ENCODE assay signal across 9 cellular contexts in genomic region chr1:39919545-39919944, GRCh38. TPM values are rescaled to one million over a fixed set of nuclear protein-coding genes. Genes with fewer than 3 reads are reported as not detected.
A peak's percentile ranks its signal among the peaks of the same experiment; 100 is the strongest.
DNase-seq lines count a peak whose midpoint lies in the region; ATAC-seq, FAIRE-seq and TF ChIP-seq lines count a peak whose summit lies in the region.
"Had no signal": no experiment of that assay in that cellular context is flagged by ENCODE, and none has a peak within 500 bp of the region (broad histone marks: within the 10 kb centered on the region; RNA-seq: fewer than 3 reads in every experiment).

No MANE protein-coding gene starts in this region.

- no peaks in the 10 kb centered on the region for H3K9me3 Mint-ChIP-seq in activated T-cell treated with anti-CD3 and anti-CD28 coated beads, Interleukin-2, amount 50 U/mL, for 72 hours

- H3K4me1 ChIP-seq in KMS-11 (ENCODE audit: low read depth, poor library complexity, severe bottlenecking) (no peaks in the 10 kb centered on the region), OCI-LY1 (ENCODE audit: insufficient read depth, low read length, severe bottlenecking) (no peaks in the 10 kb centered on the region), trophoblast cell (ENCODE audit: control insufficient read depth in 1 of 2, insufficient read depth in 2 of 2, low read length in 2 of 2) (no peaks in the 10 kb centered on the region)

- H4K12ac ChIP-seq in trophoblast cell (ENCODE audit: low read depth, low read length): no peak overlapping the region

- H3F3A ChIP-seq in OCI-LY1 (ENCODE audit: insufficient read depth, low read length): no peaks in the 10 kb centered on the region

- H3K79me2 ChIP-seq in KMS-11 (ENCODE audit: insufficient read depth, low read depth) (no peaks in the 10 kb centered on the region), OCI-LY1 (ENCODE audit: insufficient read depth, low read length) (no peaks in the 10 kb centered on the region), trophoblast cell (ENCODE audit: control insufficient read depth, insufficient read depth, low read length, poor library complexity) (no peaks in the 10 kb centered on the region)

- no CpG with 5 or more reads among the region's 3 CpGs for WGBS in trophoblast cell (ENCODE audit: extremely low coverage, insufficient coverage, insufficient read length)

- H2BK12ac ChIP-seq in trophoblast cell (ENCODE audit: low read length): no peak overlapping the region

- H4K20me1 ChIP-seq in KMS-11 (ENCODE audit: insufficient read depth): no peaks in the 10 kb centered on the region
- no peaks in the 10 kb centered on the region for H4K20me1 ChIP-seq in OCI-LY1 (ENCODE audit: insufficient read depth, low read length)

- no peak overlapping the region for H3K27ac Mint-ChIP-seq in activated T-cell treated with anti-CD3 and anti-CD28 coated beads, Interleukin-2, amount 50 U/mL, for 72 hours

- H3K36me3 ChIP-seq in KMS-11 (ENCODE audit: insufficient read depth): no peaks in the 10 kb centered on the region
- H3K36me3 ChIP-seq in OCI-LY1 (ENCODE audit: insufficient read depth, low read length): no peaks in the 10 kb centered on the region
- no peaks in the 10 kb centered on the region for H3K36me3 ChIP-seq in trophoblast cell (ENCODE audit: control insufficient read depth in 1 of 2, insufficient read depth in 2 of 2, low read length in 2 of 2)

- H3K4ac ChIP-seq in trophoblast cell (ENCODE audit: low read depth, low read length): no peak overlapping the region

- H2BK120ac ChIP-seq in trophoblast cell (ENCODE audit: insufficient read depth, low read length, poor library complexity): no peak overlapping the region

- TF ChIP-seq CTCF in KMS-11 (conservative IDR thresholded peaks at IDR 0.05; ENCODE audit: low read depth, low read length) (peak; percentile 71), OCI-LY1 (IDR thresholded peaks at IDR 0.05; ENCODE audit: low read length) (peak; percentile 76)

- H3K4me2 ChIP-seq in KMS-11 (no peak overlapping the region), OCI-LY1 (ENCODE audit: low read length) (no peak overlapping the region), trophoblast cell (ENCODE audit: low read length) (no peak overlapping the region)

- H3K79me1 ChIP-seq in trophoblast cell (ENCODE audit: low read length): no peaks in the 10 kb centered on the region

- H3K27me3 Mint-ChIP-seq in activated T-cell treated with anti-CD3 and anti-CD28 coated beads, Interleukin-2, amount 50 U/mL, for 72 hours (ENCODE audit: low read depth): no peaks in the 10 kb centered on the region

- H2AFZ ChIP-seq in KMS-11 (ENCODE audit: low read depth) (no peak overlapping the region), OCI-LY1 (ENCODE audit: low read length) (no peak overlapping the region), trophoblast cell (ENCODE audit: insufficient read depth, low read length, poor library complexity) (no peak overlapping the region)

- H4K91ac ChIP-seq in trophoblast cell (ENCODE audit: low read depth, low read length): no peak overlapping the region

- H3K36me3 Mint-ChIP-seq in activated T-cell treated with anti-CD3 and anti-CD28 coated beads, Interleukin-2, amount 50 U/mL, for 72 hours (ENCODE audit: insufficient read depth in 2 of 2): no peaks in the 10 kb centered on the region

- H2BK5ac ChIP-seq in trophoblast cell (ENCODE audit: low read depth, low read length, poor library complexity): no peak overlapping the region

- no peak overlapping the region for H4K8ac ChIP-seq in trophoblast cell (ENCODE audit: low read depth, low read length)

- ATAC-seq in activated T-cell treated with anti-CD3 and anti-CD28 coated beads, Interleukin-2, amount 50 U/mL, for 72 hours (replicated peaks in 1 of 2): peak; percentile 95 to 98
- no peak for ATAC-seq in HG03108 (IDR thresholded peaks at IDR 0.05; ENCODE audit: unreplicated experiment)

- H3K27ac ChIP-seq in KMS-11: no peak overlapping the region
- no peak overlapping the region for H3K27ac ChIP-seq in OCI-LY1 (ENCODE audit: low read depth, low read length, poor library complexity, severe bottlenecking)
- H3K27ac ChIP-seq in trophoblast cell (ENCODE audit: low read depth, low read length): no peak overlapping the region

- H3K23ac ChIP-seq in trophoblast cell (ENCODE audit: low read length): no peak overlapping the region

- H3K4me3 Mint-ChIP-seq in activated T-cell treated with anti-CD3 and anti-CD28 coated beads, Interleukin-2, amount 50 U/mL, for 72 hours: no peak overlapping the region

- no peaks in the 10 kb centered on the region for H3K4me1 Mint-ChIP-seq in activated T-cell treated with anti-CD3 and anti-CD28 coated beads, Interleukin-2, amount 50 U/mL, for 72 hours (ENCODE audit: low read depth)

- H3K9ac ChIP-seq in KMS-11 (no peak overlapping the region), OCI-LY1 (ENCODE audit: low read length) (no peak overlapping the region), trophoblast cell (ENCODE audit: low read length) (no peak overlapping the region)

- H3K27me3 ChIP-seq in KMS-11 (ENCODE audit: insufficient read depth, low read depth) (no peaks in the 10 kb centered on the region), OCI-LY1 (ENCODE audit: insufficient read depth, low read length) (no peaks in the 10 kb centered on the region; the same call in 1 of the 2 replicates), trophoblast cell (ENCODE audit: insufficient read depth, low read length) (peaks cover 14% of the 10 kb centered on the region)

- no peak overlapping the region for H3K14ac ChIP-seq in trophoblast cell (ENCODE audit: low read length)

- H3K4me3 ChIP-seq in KMS-11 (IDR thresholded peaks at IDR 0.05; ENCODE audit: insufficient read depth, low read depth, low read length): no peak overlapping the region
- H3K4me3 ChIP-seq in OCI-LY1 (ENCODE audit: low read depth, low read length, poor library complexity, severe bottlenecking): no peak overlapping the region
- H3K4me3 ChIP-seq in trophoblast cell (ENCODE audit: low read depth, low read length): no peak overlapping the region

- no peak for FAIRE-seq in frontal cortex (lab: Jason Lieb, UNC)
- FAIRE-seq: A204.1 had no signal

- H3K18ac ChIP-seq in trophoblast cell (ENCODE audit: low read length): no peak overlapping the region

- DNase-seq in NCI-H524 (lab: John Stamatoyannopoulos, UW): peak; percentile 51 to 72
- no peak for DNase-seq in NCI-H524 treated with DMSO at 0.1 percent for 48 hours (lab: John Stamatoyannopoulos, UW)
- peak; percentile 55 to 57 for DNase-seq in activated T-cell treated with anti-CD3 and anti-CD28 coated beads, Interleukin-2, amount 50 U/mL, for 72 hours
- DNase-seq in frontal cortex (ENCODE audit: low spot score in 2 of 2): peak; percentile 62 to 66
- peak; percentile 66 to 93 for DNase-seq in trophoblast cell

- no peak overlapping the region for H2AK5ac ChIP-seq in trophoblast cell (ENCODE audit: low read length)

- no peaks in the 10 kb centered on the region for H3K9me3 ChIP-seq in OCI-LY1 (ENCODE audit: low read length)
- no peaks in the 10 kb centered on the region for H3K9me3 ChIP-seq in trophoblast cell (ENCODE audit: insufficient read depth, low read depth, low read length)

- no peaks in the 10 kb centered on the region for H3K9me2 ChIP-seq in OCI-LY1 (ENCODE audit: low read depth, low read length)

RNA-seq across cellular contexts. Expression of gene MYCL, which starts 17.8 kb away (rescaled TPM):
- total RNA-seq in activated T-cell treated with anti-CD3 and anti-CD28 coated beads, Interleukin-2, amount 50 U/mL, for 72 hours: under 1 TPM; 0.30 to 0.70 TPM
- total RNA-seq in frontal cortex: 9.4 TPM
- 3.2 TPM in 2 replicates for polyA plus RNA-seq in trophoblast cell (2013)

RNA-seq across cellular contexts. Expression of gene MFSD2A, which starts 35.4 kb away (rescaled TPM):
- 1 to 10 TPM; 7.2 to 9.5 TPM for total RNA-seq in activated T-cell treated with anti-CD3 and anti-CD28 coated beads, Interleukin-2, amount 50 U/mL, for 72 hours
- 15.5 TPM for total RNA-seq in frontal cortex
- polyA plus RNA-seq in trophoblast cell (2013): 1.2 TPM in 2 replicates

RNA-seq across cellular contexts. Expression of gene TRIT1, which starts 36.2 kb away (rescaled TPM):
- total RNA-seq in activated T-cell treated with anti-CD3 and anti-CD28 coated beads, Interleukin-2, amount 50 U/mL, for 72 hours: 10 to 100 TPM; 20.5 to 22.6 TPM
- 47.3 TPM for total RNA-seq in frontal cortex
- polyA plus RNA-seq in trophoblast cell (2013): 15.3 and 15.4 TPM in 2 replicates
